8 cellular contexts compared by ENCODE assay signal in the genomic region with DNA sequence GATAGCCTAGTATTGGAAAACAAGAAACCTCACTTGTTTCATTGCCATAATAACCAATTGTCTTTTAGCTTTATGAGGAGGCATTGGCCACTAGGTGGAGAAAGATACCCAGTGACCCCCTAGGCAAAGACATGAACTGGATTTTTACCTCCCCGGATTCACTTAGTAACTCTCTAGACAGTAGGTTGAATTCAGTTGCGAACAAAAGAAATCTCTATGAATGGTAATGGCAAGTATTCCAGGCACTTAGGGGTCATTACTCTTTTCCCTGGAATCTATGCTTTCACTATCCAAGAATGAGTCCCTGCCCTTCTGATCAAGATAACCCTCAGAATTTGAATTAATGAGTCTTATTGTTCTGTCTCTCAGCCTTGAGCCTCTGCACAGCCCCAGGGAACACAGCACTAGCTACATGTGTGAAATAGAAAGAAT. TPM values are rescaled to one million over a fixed set of nuclear protein-coding genes. Genes with fewer than 3 reads are reported as not detected.
DNase-seq lines count a peak whose midpoint lies in the region; ATAC-seq and TF ChIP-seq lines count a peak whose summit lies in the region.

No MANE protein-coding gene starts in this region.

- no peaks in the 10 kb centered on the region for H3K27me3 ChIP-seq in Loucy (ENCODE audit: insufficient read depth, low read length, poor library complexity, severe bottlenecking)
- no peaks in the 10 kb centered on the region for H3K27me3 ChIP-seq in SJCRH30
- no peaks in the 10 kb centered on the region for H3K27me3 ChIP-seq in CD4-positive, alpha-beta memory T cell (ENCODE audit: insufficient read depth, low read length)

- ATAC-seq in natural killer cell: no peak
- no peak for ATAC-seq in HG02763 (IDR thresholded peaks at IDR 0.05; ENCODE audit: unreplicated experiment)

- TF ChIP-seq CTCF in Loucy (conservative IDR thresholded peaks at IDR 0.05; ENCODE audit: low read length) (peak; percentile 73), natural killer cell (IDR thresholded peaks at IDR 0.05) (no peak)

- H3K9me3 Mint-ChIP-seq in natural killer cell: no peaks in the 10 kb centered on the region
- H3K9me3 Mint-ChIP-seq in CD4-positive, alpha-beta memory T cell: peaks cover 0 to 5% (median 0%) of the 10 kb centered on the region in 8 donors

- no peaks in the 10 kb centered on the region for H3K79me2 ChIP-seq in Loucy (ENCODE audit: insufficient read depth, low read length)

- no peak overlapping the region for H2AFZ ChIP-seq in Loucy (ENCODE audit: low read length)

- H3F3A ChIP-seq in Loucy (ENCODE audit: low read depth): no peaks in the 10 kb centered on the region

- no peak overlapping the region for H3K4me3 Mint-ChIP-seq in natural killer cell
- H3K4me3 Mint-ChIP-seq in CD4-positive, alpha-beta memory T cell: no peak overlapping the region

- H3K27ac Mint-ChIP-seq in natural killer cell: no peak overlapping the region
- H3K27ac Mint-ChIP-seq in CD4-positive, alpha-beta memory T cell: no peak overlapping the region

- H3K4me3 ChIP-seq in Loucy (ENCODE audit: low read length, poor library complexity, severe bottlenecking) (no peak overlapping the region), SJCRH30 (no peak overlapping the region)
- no peak overlapping the region for H3K4me3 ChIP-seq in CD4-positive, alpha-beta memory T cell (ENCODE audit: low read length in 2 of 2)

- CTCF ChIA-PET in CD4-positive, alpha-beta memory T cell (lab: Charles Lee; ENCODE audit: partially characterized antibody): no interaction called here

- H3K36me3 Mint-ChIP-seq in natural killer cell: no peaks in the 10 kb centered on the region
- no peaks in the 10 kb centered on the region for H3K36me3 Mint-ChIP-seq in CD4-positive, alpha-beta memory T cell

- no peaks in the 10 kb centered on the region for H3K4me1 ChIP-seq in Loucy (ENCODE audit: insufficient read depth, low read length, poor library complexity, severe bottlenecking)
- H3K4me1 ChIP-seq in SJCRH30: 0 out of 2 replicates have a peak, but pooled peaks cover 2% of the 10 kb centered on the region
- no peaks in the 10 kb centered on the region for H3K4me1 ChIP-seq in CD4-positive, alpha-beta memory T cell (ENCODE audit: insufficient read depth, low read length)

- DNase-seq in DMS79 (lab: John Stamatoyannopoulos, UW): peak; percentile 42
- peak; percentile 29 to 72 for DNase-seq in SJCRH30
- peak; percentile 97 for DNase-seq in foreskin melanocyte
- peak; percentile 80 for DNase-seq in pulmonary artery endothelial cell (ENCODE audit: low read depth, low spot score)
- DNase-seq in natural killer cell: no peak
- DNase-seq in CD4-positive, alpha-beta memory T cell: no peak

- POLR2A ChIA-PET in CD4-positive, alpha-beta memory T cell (lab: Charles Lee; ENCODE audit: partially characterized antibody): no interaction called here

- H3K9me3 ChIP-seq in Loucy (ENCODE audit: insufficient read depth, low read depth, low read length) (no peaks in the 10 kb centered on the region), SJCRH30 (replicated peaks) (no peaks in the 10 kb centered on the region)
- no peaks in the 10 kb centered on the region for H3K9me3 ChIP-seq in CD4-positive, alpha-beta memory T cell (ENCODE audit: control insufficient read depth in 1 of 2, low read length in 2 of 2)

- H4K20me1 ChIP-seq in Loucy (ENCODE audit: insufficient read depth, low read length, poor library complexity, severe bottlenecking): no peaks in the 10 kb centered on the region

- no peak overlapping the region for H3K27ac ChIP-seq in SJCRH30
- H3K27ac ChIP-seq in CD4-positive, alpha-beta memory T cell (ENCODE audit: low read depth, low read length): no peak overlapping the region

- H3K9ac ChIP-seq in Loucy (ENCODE audit: low read depth, low read length, poor library complexity, severe bottlenecking): no peak overlapping the region

- intact Hi-C loops in natural killer cell (cut with micrococcal nuclease): no loop called here
- intact Hi-C loops in CD4-positive, alpha-beta memory T cell (cut with micrococcal nuclease): no loop called here

- H3K27me3 Mint-ChIP-seq in natural killer cell (ENCODE audit: low read depth in 2 of 2): peaks cover 0 to 2% of the 10 kb centered on the region in 2 donors
- peaks cover 0 to under 1% of the 10 kb centered on the region in 2 donors for H3K27me3 Mint-ChIP-seq in CD4-positive, alpha-beta memory T cell

- no peaks in the 10 kb centered on the region for H3K36me3 ChIP-seq in Loucy (ENCODE audit: insufficient read depth, low read length)
- no peaks in the 10 kb centered on the region for H3K36me3 ChIP-seq in SJCRH30
- no peaks in the 10 kb centered on the region for H3K36me3 ChIP-seq in CD4-positive, alpha-beta memory T cell (ENCODE audit: insufficient read depth, low read length)

- no peak overlapping the region for H3K4me2 ChIP-seq in Loucy (ENCODE audit: low read depth, low read length, poor library complexity, severe bottlenecking)

- H3K9me2 ChIP-seq in Loucy (replicated peaks; ENCODE audit: low read depth, low read length): no peaks in the 10 kb centered on the region

- no peaks in the 10 kb centered on the region for H3K4me1 Mint-ChIP-seq in natural killer cell
- H3K4me1 Mint-ChIP-seq in CD4-positive, alpha-beta memory T cell: no peaks in the 10 kb centered on the region

RNA-seq across cellular contexts. Expression of gene RHOJ, which starts 29.5 kb away (rescaled TPM):
- total RNA-seq in SJCRH30 (2014; rRNA removed; shearing (Covaris generic)): 3.1 and 3.5 TPM in 2 replicates
- total RNA-seq in pulmonary artery endothelial cell (65.8 and 126 TPM in 2 replicates), natural killer cell (not detected)
- not detected for total RNA-seq in CD4-positive, alpha-beta memory T cell
- not detected for polyA plus RNA-seq in CD4-positive, alpha-beta memory T cell

Comparison
In these comparisons a context has a peak if more than half of its experiments do, and no peak if none do; other contexts are left out.
1. DNase-seq: peak in DMS79 (single experiment), SJCRH30 (2 of 2), foreskin melanocyte (single experiment) and pulmonary artery endothelial cell (single experiment); none in natural killer cell (single experiment) and CD4-positive, alpha-beta memory T cell (0 of 5).
2. RNA of gene RHOJ, which starts 29.5 kb away (total RNA-seq): 65.8 to 126 TPM in pulmonary artery endothelial cell; 3.1 to 3.5 TPM in SJCRH30, not detected in natural killer cell and not detected in CD4-positive, alpha-beta memory T cell; every median in the first group is over 10 times any median in the second.